In genomic region chr20:36193937-36194712, GRCh38 we compare ENCODE assay signal across 26 cellular contexts. TPM values are rescaled to one million over a fixed set of nuclear protein-coding genes. Genes with fewer than 3 reads are reported as not detected.
DNase-seq lines count a peak whose midpoint lies in the region; ATAC-seq, FAIRE-seq and TF ChIP-seq lines count a peak whose summit lies in the region.
"Had no signal": no experiment of that assay in that cellular context is flagged by ENCODE, and none has a peak within 500 bp of the region (broad histone marks: within the 10 kb centered on the region; RNA-seq: fewer than 3 reads in every experiment).

No MANE protein-coding gene starts in this region.

- no peaks in the 10 kb centered on the region for H3K79me1 ChIP-seq in mesenchymal stem cell (replicated peaks; ENCODE audit: low read length, poor library complexity, severe bottlenecking)

- CTCF ChIA-PET in K562 (lab: Yijun Ruan, JAX; ENCODE audit: low intra/inter-chr PET ratio): no interaction called here

- peak; percentile 20 for ATAC-seq in activated naive CD8-positive, alpha-beta T cell treated with anti-CD3 and anti-CD28 coated beads, Interleukin-2, amount 50 U/mL, for 24 hours
- no peak for ATAC-seq in K562
- ATAC-seq: GM12878, GM23338, HCT116 had no signal

- H3K27ac Mint-ChIP-seq in activated naive CD8-positive, alpha-beta T cell treated with anti-CD3 and anti-CD28 coated beads, Interleukin-2, amount 50 U/mL, for 24 hours: no peak overlapping the region
- H3K27ac Mint-ChIP-seq in activated naive CD8-positive, alpha-beta T cell treated with anti-CD3 and anti-CD28 coated beads for 36 hours: no peak overlapping the region
- no peak overlapping the region for H3K27ac Mint-ChIP-seq in activated T-helper 1 cell treated with anti-CD3 and anti-CD28 coated beads, Interleukin-12 subunit alpha, Interleukin-12 subunit beta, Interleukin-2, Interleukin-4 antibody, amounts not matched to agents 30 ng/mL and 10 ng/mL and 1 ng/mL, durations not matched to agents 14 hours and 24 hours and 36 hours
- H3K27ac Mint-ChIP-seq: B cell; CD4-positive, alpha-beta T cell; GM23338; HFFc6 had no signal

- no peak overlapping the region for H3K4me3 ChIP-seq in adrenal gland
- H3K4me3 ChIP-seq in K562: no peak overlapping the region
- no peak overlapping the region for H3K4me3 ChIP-seq in mesenchymal stem cell (ENCODE audit: insufficient read depth in 1 of 2, low read depth in 1 of 2, low read length in 2 of 2)
- H3K4me3 ChIP-seq: BLaER1, GM12878, GM23338 had no signal

- no peaks in the 10 kb centered on the region for H3K4me1 Mint-ChIP-seq in activated naive CD8-positive, alpha-beta T cell treated with anti-CD3 and anti-CD28 coated beads, Interleukin-2, amount 50 U/mL, for 24 hours
- H3K4me1 Mint-ChIP-seq in activated naive CD8-positive, alpha-beta T cell treated with anti-CD3 and anti-CD28 coated beads for 36 hours: no peaks in the 10 kb centered on the region
- H3K4me1 Mint-ChIP-seq in activated T-helper 1 cell treated with anti-CD3 and anti-CD28 coated beads, Interleukin-12 subunit alpha, Interleukin-12 subunit beta, Interleukin-2, Interleukin-4 antibody, amounts not matched to agents 30 ng/mL and 10 ng/mL and 1 ng/mL, durations not matched to agents 14 hours and 24 hours and 36 hours (ENCODE audit: low read depth): no peaks in the 10 kb centered on the region
- H3K4me1 Mint-ChIP-seq: B cell; CD14-positive monocyte; CD8-positive, alpha-beta memory T cell had no signal

- no peaks in the 10 kb centered on the region for H3K9me3 Mint-ChIP-seq in activated naive CD8-positive, alpha-beta T cell treated with anti-CD3 and anti-CD28 coated beads, Interleukin-2, amount 50 U/mL, for 24 hours
- H3K9me3 Mint-ChIP-seq in activated naive CD8-positive, alpha-beta T cell treated with anti-CD3 and anti-CD28 coated beads for 36 hours: no peaks in the 10 kb centered on the region
- no peaks in the 10 kb centered on the region for H3K9me3 Mint-ChIP-seq in activated T-helper 1 cell treated with anti-CD3 and anti-CD28 coated beads, Interleukin-12 subunit alpha, Interleukin-12 subunit beta, Interleukin-2, Interleukin-4 antibody, amounts not matched to agents 30 ng/mL and 10 ng/mL and 1 ng/mL, durations not matched to agents 14 hours and 24 hours and 36 hours
- H3K9me3 Mint-ChIP-seq: CD14-positive monocyte; CD4-positive, alpha-beta T cell; CD8-positive, alpha-beta memory T cell; GM23338; H9; HFFc6 had no signal

- FAIRE-seq in K562 (lab: Jason Lieb, UNC): no peak
- FAIRE-seq: A204.1, D721Med, GM12878, GM19239 had no signal

- no peaks in the 10 kb centered on the region for H3K36me3 Mint-ChIP-seq in activated naive CD8-positive, alpha-beta T cell treated with anti-CD3 and anti-CD28 coated beads, Interleukin-2, amount 50 U/mL, for 24 hours (ENCODE audit: low read depth)
- no peaks in the 10 kb centered on the region for H3K36me3 Mint-ChIP-seq in activated naive CD8-positive, alpha-beta T cell treated with anti-CD3 and anti-CD28 coated beads for 36 hours
- no peaks in the 10 kb centered on the region for H3K36me3 Mint-ChIP-seq in activated T-helper 1 cell treated with anti-CD3 and anti-CD28 coated beads, Interleukin-12 subunit alpha, Interleukin-12 subunit beta, Interleukin-2, Interleukin-4 antibody, amounts not matched to agents 30 ng/mL and 10 ng/mL and 1 ng/mL, durations not matched to agents 14 hours and 24 hours and 36 hours (ENCODE audit: low read depth)
- H3K36me3 Mint-ChIP-seq: CD14-positive monocyte; CD8-positive, alpha-beta memory T cell had no signal

- H3K4me2 ChIP-seq in K562 (ENCODE audit: insufficient read depth, low read length): no peak overlapping the region
- H3K4me2 ChIP-seq in mesenchymal stem cell (ENCODE audit: low read length, poor library complexity, severe bottlenecking): no peak overlapping the region
- H3K4me2 ChIP-seq: BLaER1, GM23338 had no signal

- H3K9ac ChIP-seq in K562 (ENCODE audit: insufficient read depth in 1 of 2, low read depth in 2 of 2, low read length in 2 of 2): no peak overlapping the region
- H3K9ac ChIP-seq in mesenchymal stem cell (ENCODE audit: low read length): no peak overlapping the region
- H3K9ac ChIP-seq: BLaER1 had no signal

- H4K20me1 ChIP-seq in K562 (replicated peaks; ENCODE audit: control insufficient read depth, insufficient read depth, low read length): peaks cover 3% of the 10 kb centered on the region; the same call in 1 of the 2 replicates
- H4K20me1 ChIP-seq: BLaER1 had no signal

- H3K4me3 Mint-ChIP-seq in activated naive CD8-positive, alpha-beta T cell treated with anti-CD3 and anti-CD28 coated beads, Interleukin-2, amount 50 U/mL, for 24 hours: no peak overlapping the region
- H3K4me3 Mint-ChIP-seq in activated naive CD8-positive, alpha-beta T cell treated with anti-CD3 and anti-CD28 coated beads for 36 hours: no peak overlapping the region
- H3K4me3 Mint-ChIP-seq in activated T-helper 1 cell treated with anti-CD3 and anti-CD28 coated beads, Interleukin-12 subunit alpha, Interleukin-12 subunit beta, Interleukin-2, Interleukin-4 antibody, amounts not matched to agents 30 ng/mL and 10 ng/mL and 1 ng/mL, durations not matched to agents 14 hours and 24 hours and 36 hours: no peak overlapping the region
- H3K4me3 Mint-ChIP-seq: B cell; CD14-positive monocyte; CD4-positive, alpha-beta T cell; CD8-positive, alpha-beta memory T cell; GM23338; H9; HFFc6 had no signal

- no peak overlapping the region for H2AK5ac ChIP-seq in mesenchymal stem cell (ENCODE audit: low read length, severe bottlenecking)

- no peak for DNase-seq in activated naive CD8-positive, alpha-beta T cell treated with anti-CD3 and anti-CD28 coated beads, Interleukin-2, amount 50 U/mL, for 24 hours
- DNase-seq in activated naive CD8-positive, alpha-beta T cell treated with anti-CD3 and anti-CD28 coated beads for 36 hours: no peak
- DNase-seq in adrenal gland (no peak), K562 (ENCODE audit: extremely low read depth in 1 of 4, low spot score in 3 of 4) (no peak), mesenchymal stem cell (no peak), NOMO-1 treated with DMSO at 0.1 percent for 48 hours (lab: John Stamatoyannopoulos, UW; ENCODE audit: unreplicated experiment) (no peak), C1 segment of cervical spinal cord (lab: John Stamatoyannopoulos, UW) (no peak)
- no peak for DNase-seq in activated T-helper 1 cell treated with anti-CD3 and anti-CD28 coated beads, Interleukin-12 subunit alpha, Interleukin-12 subunit beta, Interleukin-2, Interleukin-4 antibody, amounts not matched to agents 30 ng/mL and 10 ng/mL and 1 ng/mL, durations not matched to agents 14 hours and 24 hours and 36 hours (ENCODE audit: low spot score)
- DNase-seq: CD4-positive, alpha-beta T cell; CD8-positive, alpha-beta memory T cell; DMS 273 treated with DMSO at 0.1 percent for 48 hours; DMS79; EL; GDM1; H9; HFFc6 had no signal

- in situ Hi-C loops in K562 (cut with MboI): no loop called here

- H3K36me3 ChIP-seq in adrenal gland (replicated peaks in 1 of 2) (peaks cover 0 to 62% of the 10 kb centered on the region in 2 donors), K562 (ENCODE audit: control insufficient read depth, insufficient read depth, low read length) (no peaks in the 10 kb centered on the region), mesenchymal stem cell (ENCODE audit: control insufficient read depth in 1 of 2, insufficient read depth in 2 of 2, low read depth in 1 of 2, low read length in 2 of 2) (peaks cover 48 to 86% of the 10 kb centered on the region in 2 experiments)

- TF ChIP-seq CTCF in adrenal gland (IDR thresholded peaks at IDR 0.05): no peak
- TF ChIP-seq CTCF in K562 (IDR thresholded peaks at IDR 0.05 in 2 of 3, conservative IDR thresholded peaks at IDR 0.05 in 1 of 3; ENCODE audit: insufficient read depth in 2 of 3, low read depth in 1 of 3, low read length in 3 of 3): no peak

- POLR2A ChIA-PET in K562 (lab: Yijun Ruan, JAX): interaction anchor here (0.6 to 1.2 kb wide), 3 partner anchors 11 to 277 kb away, joined by 4 to 6 read pairs (median 5); no protein-coding TSS in a partner anchor

- H3K27me3 ChIP-seq in adrenal gland (no peaks in the 10 kb centered on the region), K562 (ENCODE audit: control insufficient read depth in 2 of 2, insufficient read depth in 2 of 2, low read length in 2 of 2) (peaks cover 12 to 52% of the 10 kb centered on the region in 2 experiments; a peak in 3 of 5 replicates), mesenchymal stem cell (ENCODE audit: control insufficient read depth in 1 of 2, insufficient read depth in 1 of 2, low read length in 2 of 2) (no peaks in the 10 kb centered on the region)
- H3K27me3 ChIP-seq: BLaER1 had no signal

- H3K9me1 ChIP-seq in K562 (ENCODE audit: control insufficient read depth, insufficient read depth, low read length): no peaks in the 10 kb centered on the region

- H3K27me3 Mint-ChIP-seq in activated naive CD8-positive, alpha-beta T cell treated with anti-CD3 and anti-CD28 coated beads, Interleukin-2, amount 50 U/mL, for 24 hours: peaks cover 2% of the 10 kb centered on the region
- H3K27me3 Mint-ChIP-seq in activated naive CD8-positive, alpha-beta T cell treated with anti-CD3 and anti-CD28 coated beads for 36 hours: no peaks in the 10 kb centered on the region
- peaks cover 2% of the 10 kb centered on the region for H3K27me3 Mint-ChIP-seq in activated T-helper 1 cell treated with anti-CD3 and anti-CD28 coated beads, Interleukin-12 subunit alpha, Interleukin-12 subunit beta, Interleukin-2, Interleukin-4 antibody, amounts not matched to agents 30 ng/mL and 10 ng/mL and 1 ng/mL, durations not matched to agents 14 hours and 24 hours and 36 hours (ENCODE audit: insufficient read depth)

- H2AFZ ChIP-seq in K562 (ENCODE audit: low read depth, low read length): no peak overlapping the region
- H2AFZ ChIP-seq in mesenchymal stem cell (ENCODE audit: low read depth, low read length): no peak overlapping the region
- H2AFZ ChIP-seq: GM23338 had no signal

- no peak overlapping the region for H2BK5ac ChIP-seq in mesenchymal stem cell (ENCODE audit: low read depth, low read length, poor library complexity, severe bottlenecking)

- no TSS peak for BruUV-seq in K562 (replicated peaks; lab: Mats Ljungman, UMichigan)

- TF ChIP-seq EP300 in K562 (IDR thresholded peaks at IDR 0.05; ENCODE audit: low read length): no peak

- TF ChIP-seq POLR2A in adrenal gland (IDR thresholded peaks at IDR 0.05): no peak
- TF ChIP-seq POLR2A in K562 (conservative IDR thresholded peaks at IDR 0.05): no peak

- no peak overlapping the region for H2BK15ac ChIP-seq in mesenchymal stem cell (ENCODE audit: low read depth, poor library complexity, severe bottlenecking)

- H3K14ac ChIP-seq in mesenchymal stem cell (ENCODE audit: low read length in 2 of 2): no peak overlapping the region

- intact Hi-C loops in adrenal gland (cut with DNase I): loop anchor here in 1 of 2 donors (5.0 kb wide), 1 partner anchor 37 kb away; no protein-coding TSS in a partner anchor
- intact Hi-C loops in K562 (cut with micrococcal nuclease): no loop called here
- intact Hi-C loops in activated T-helper 1 cell treated with anti-CD3 and anti-CD28 coated beads, Interleukin-12 subunit alpha, Interleukin-12 subunit beta, Interleukin-2, Interleukin-4 antibody, amounts not matched to agents 30 ng/mL and 10 ng/mL and 1 ng/mL, durations not matched to agents 14 hours and 24 hours and 36 hours (cut with micrococcal nuclease): no loop called here

- TF ChIP-seq RAD21 in K562 (CRISPR knock-in tag; conservative IDR thresholded peaks at IDR 0.05 in 1 of 2, IDR thresholded peaks at IDR 0.05 in 1 of 2): no peak

- 79 to 90% (median 86%) methylated on average over 7 to 10 of the region's 10 CpGs for WGBS in adrenal gland, 4 donors
- 13% methylated on average over 10 of the region's 10 CpGs for WGBS in K562 (ENCODE audit: insufficient coverage, low coverage, missing lambda C conversion rate)
- 97% methylated on average over 10 of the region's 10 CpGs for WGBS in mesenchymal stem cell

- no peak overlapping the region for H3K23ac ChIP-seq in mesenchymal stem cell (ENCODE audit: low read length in 2 of 2)

- no peak overlapping the region for H3K18ac ChIP-seq in mesenchymal stem cell (ENCODE audit: low read depth in 1 of 2, low read length in 2 of 2)

- H4K8ac ChIP-seq in mesenchymal stem cell (ENCODE audit: low read length): no peak overlapping the region

- H3K9me3 ChIP-seq in adrenal gland (replicated peaks in 1 of 3) (no peaks in the 10 kb centered on the region), K562 (replicated peaks; ENCODE audit: control insufficient read depth, insufficient read depth, low read depth, low read length) (no peaks in the 10 kb centered on the region), mesenchymal stem cell (ENCODE audit: control insufficient read depth, low read length) (no peaks in the 10 kb centered on the region)
- H3K9me3 ChIP-seq: BLaER1 had no signal

- no peaks in the 10 kb centered on the region for H3K79me2 ChIP-seq in K562 (ENCODE audit: control insufficient read depth, insufficient read depth, low read length)

- no peak overlapping the region for H2BK120ac ChIP-seq in mesenchymal stem cell (ENCODE audit: low read depth, low read length)

- H3K4me1 ChIP-seq in adrenal gland (replicated peaks in 1 of 2): peaks cover 24 to 30% of the 10 kb centered on the region in 2 donors
- no peaks in the 10 kb centered on the region for H3K4me1 ChIP-seq in K562 (replicated peaks in 1 of 2; ENCODE audit: control insufficient read depth in 2 of 2, insufficient read depth in 2 of 2, low read length in 2 of 2)
- peaks cover 5% of the 10 kb centered on the region for H3K4me1 ChIP-seq in mesenchymal stem cell (ENCODE audit: control insufficient read depth, insufficient read depth, low read depth, low read length)
- H3K4me1 ChIP-seq: BLaER1 had no signal

- H3K27ac ChIP-seq in adrenal gland (peak overlapping the region in 3 of 5 donors; percentile 8 to 79 (median 35)), K562 (ENCODE audit: extremely low read depth, low read depth, low read length) (no peak overlapping the region), mesenchymal stem cell (ENCODE audit: low read length, poor library complexity, severe bottlenecking) (no peak overlapping the region)
- H3K27ac ChIP-seq: 22Rv1, BLaER1 had no signal

- peak overlapping the region; percentile 2 for H4K91ac ChIP-seq in mesenchymal stem cell (ENCODE audit: low read length)

- no peak overlapping the region for H3K4ac ChIP-seq in mesenchymal stem cell (ENCODE audit: low read depth in 1 of 2, low read length in 2 of 2)

- no peak overlapping the region for H2BK12ac ChIP-seq in mesenchymal stem cell (ENCODE audit: low read length in 2 of 2)

RNA-seq across cellular contexts. Expression of gene EPB41L1, which starts 39.6 kb away (rescaled TPM):
- total RNA-seq in activated naive CD8-positive, alpha-beta T cell treated with anti-CD3 and anti-CD28 coated beads for 36 hours: under 1 TPM; 0.84 to 0.99 TPM
- 100 to 1,000 TPM; 105 to 813 (median 190) TPM for total RNA-seq in adrenal gland
- 1,000 to 10,000 TPM in 1 of 3 donors, 10 to 100 TPM in 2; 29.8 to 1,154 (median 46.8) TPM for polyA plus RNA-seq in adrenal gland
- total RNA-seq in K562 (2011; cell fraction: chromatin; rRNA removed; ENCODE audit: low replicate concordance): 1.5 and 3.3 TPM in 2 replicates
- total RNA-seq in K562 (2011; cell fraction: nucleolus; rRNA removed): 1.1 and 2.5 TPM in 2 replicates
- 0.61 and 0.95 TPM in 2 replicates for total RNA-seq in K562 (2011; cell fraction: nucleoplasm; rRNA removed)
- total RNA-seq in K562 (2014; rRNA removed): 1.3 TPM in 2 replicates
- 0.80 and 1.3 TPM in 2 replicates for total RNA-seq in K562 (2014; rRNA removed; fragmentation: Illumina TruSeq; extraction: Trizol)
- 0.90 and 2.5 TPM in 2 replicates for total RNA-seq in K562 (2015; rRNA removed; fragmentation: Illumina TruSeq; extraction: Trizol)
- 2.6 and 4.3 TPM in 2 replicates for total RNA-seq in K562 (2021)
- polyA plus RNA-seq in K562 (2011; rRNA removed): 0.89 and 1.4 TPM in 2 replicates
- 0.94 and 2.4 TPM in 2 replicates for polyA plus RNA-seq in K562 (2011; cell fraction: cytosol; rRNA removed)
- 1.1 and 1.5 TPM in 2 replicates for polyA plus RNA-seq in K562 (2011; cell fraction: nucleus; rRNA removed)
- polyA plus RNA-seq in K562 (2012): 2.0 and 4.1 TPM in 2 replicates
- 2.9 and 3.6 TPM in 2 replicates for polyA plus RNA-seq in K562 (2014; fragmentation: Illumina TruSeq; extraction: Trizol)
- polyA plus RNA-seq in K562 (2014; fragmentation: Nextera tagmentation; extraction: Ambion mirVana): under 1 TPM; 0.11 to 0.31 TPM
- 0.90 and 4.2 TPM in 2 replicates for polyA plus RNA-seq in K562 (2014; rRNA removed)
- 0.81 and 1.3 TPM in 2 replicates for polyA minus RNA-seq in K562 (2011; rRNA and poly(A)+ RNA removed)
- polyA minus RNA-seq in K562 (2011; cell fraction: cytosol; rRNA and poly(A)+ RNA removed): 1.3 and 1.5 TPM in 2 replicates
- 0.67 and 1.00 TPM in 2 replicates for polyA minus RNA-seq in K562 (2011; cell fraction: nucleus; rRNA and poly(A)+ RNA removed)
- 32.1 TPM for polyA plus RNA-seq in mesenchymal stem cell (2013, experiment 1 of 2)
- polyA plus RNA-seq in mesenchymal stem cell (2013, experiment 2 of 2): 33.0 TPM
- total RNA-seq in activated T-helper 1 cell treated with anti-CD3 and anti-CD28 coated beads, Interleukin-12 subunit alpha, Interleukin-12 subunit beta, Interleukin-2, Interleukin-4 antibody, amounts not matched to agents 30 ng/mL and 10 ng/mL and 1 ng/mL, durations not matched to agents 14 hours and 24 hours and 36 hours: 0.23 TPM in 1 of 2 replicates, not detected in the other
- polyA plus RNA-seq: CD14-positive monocyte; CD8-positive, alpha-beta memory T cell had no signal

RNA-seq across cellular contexts. Expression of gene AAR2, which starts 42.2 kb away (rescaled TPM):
- total RNA-seq in activated naive CD8-positive, alpha-beta T cell treated with anti-CD3 and anti-CD28 coated beads for 36 hours: 10 to 100 TPM; 30.0 to 30.5 TPM
- total RNA-seq in adrenal gland: 10 to 100 TPM; 26.2 to 44.3 (median 32.6) TPM
- 10 to 100 TPM; 11.7 to 37.9 (median 17.5) TPM for polyA plus RNA-seq in adrenal gland
- total RNA-seq in K562 (2011; cell fraction: chromatin; rRNA removed; ENCODE audit: low replicate concordance): 10.3 and 27.3 TPM in 2 replicates
- total RNA-seq in K562 (2011; cell fraction: nucleolus; rRNA removed): 20.4 and 22.3 TPM in 2 replicates
- total RNA-seq in K562 (2011; cell fraction: nucleoplasm; rRNA removed): 16.5 and 16.9 TPM in 2 replicates
- 24.7 and 29.6 TPM in 2 replicates for total RNA-seq in K562 (2014; rRNA removed)
- 18.0 and 20.0 TPM in 2 replicates for total RNA-seq in K562 (2014; rRNA removed; fragmentation: Illumina TruSeq; extraction: Trizol)
- 22.4 and 23.6 TPM in 2 replicates for total RNA-seq in K562 (2015; rRNA removed; fragmentation: Illumina TruSeq; extraction: Trizol)
- 26.0 and 26.3 TPM in 2 replicates for total RNA-seq in K562 (2021)
- 30.7 and 30.8 TPM in 2 replicates for polyA plus RNA-seq in K562 (2011; rRNA removed)
- polyA plus RNA-seq in K562 (2011; cell fraction: cytosol; rRNA removed): 31.0 and 52.8 TPM in 2 replicates
- 14.5 and 21.1 TPM in 2 replicates for polyA plus RNA-seq in K562 (2011; cell fraction: nucleus; rRNA removed)
- polyA plus RNA-seq in K562 (2012): 21.4 and 24.8 TPM in 2 replicates
- 36.2 and 39.4 TPM in 2 replicates for polyA plus RNA-seq in K562 (2014; fragmentation: Illumina TruSeq; extraction: Trizol)
- polyA plus RNA-seq in K562 (2014; fragmentation: Nextera tagmentation; extraction: Ambion mirVana): 10 to 100 TPM in 1 of 2 experiments, 1 to 10 TPM in 1; 6.5 to 12.0 TPM
- 29.3 and 30.0 TPM in 2 replicates for polyA plus RNA-seq in K562 (2014; rRNA removed)
- polyA minus RNA-seq in K562 (2011; rRNA and poly(A)+ RNA removed): 20.2 and 29.3 TPM in 2 replicates
- polyA minus RNA-seq in K562 (2011; cell fraction: cytosol; rRNA and poly(A)+ RNA removed): 15.3 and 17.6 TPM in 2 replicates
- polyA minus RNA-seq in K562 (2011; cell fraction: nucleus; rRNA and poly(A)+ RNA removed): 13.1 and 18.1 TPM in 2 replicates
- 21.0 TPM for polyA plus RNA-seq in mesenchymal stem cell (2013, experiment 1 of 2)
- polyA plus RNA-seq in mesenchymal stem cell (2013, experiment 2 of 2): 20.5 TPM
- 33.3 and 36.7 TPM in 2 replicates for total RNA-seq in activated T-helper 1 cell treated with anti-CD3 and anti-CD28 coated beads, Interleukin-12 subunit alpha, Interleukin-12 subunit beta, Interleukin-2, Interleukin-4 antibody, amounts not matched to agents 30 ng/mL and 10 ng/mL and 1 ng/mL, durations not matched to agents 14 hours and 24 hours and 36 hours

Comparison
In these comparisons a context has a peak if more than half of its experiments do, and no peak if none do; other contexts are left out.
1. H3K27ac ChIP-seq: peak in adrenal gland (3 of 5); none in K562 (single experiment) and mesenchymal stem cell (single experiment).
2. RNA of gene EPB41L1, which starts 39.6 kb away (total RNA-seq): 105 to 813 TPM in adrenal gland; 0.61 to 4.3 TPM in K562, 0.84 to 0.99 TPM in activated naive CD8-positive, alpha-beta T cell treated with anti-CD3 and anti-CD28 coated beads for 36 hours and 0.23 TPM in activated T-helper 1 cell treated with anti-CD3 and anti-CD28 coated beads, Interleukin-12 subunit alpha, Interleukin-12 subunit beta, Interleukin-2, Interleukin-4 antibody, amounts not matched to agents 30 ng/mL and 10 ng/mL and 1 ng/mL, durations not matched to agents 14 hours and 24 hours and 36 hours; every median in the first group is over 10 times any median in the second.